8 cellular contexts compared by ENCODE assay signal in genomic region chr6:107318100-107318736, GRCh38.
DNase-seq lines count a peak whose midpoint lies in the region; ATAC-seq, FAIRE-seq and TF ChIP-seq lines count a peak whose summit lies in the region.

No MANE protein-coding gene starts in this region.

- FAIRE-seq in islet of Langerhans (lab: Jason Lieb, UNC): peak; percentile 90

- H3K9me3 ChIP-seq in Peyer's patch (no peaks in the 10 kb centered on the region), body of pancreas (no peaks in the 10 kb centered on the region)

- WGBS in body of pancreas, 2 donors: 50 to 56% methylated on average over 9 of the region's 9 CpGs

- peak; percentile 84 for TF ChIP-seq RAD21 in Ishikawa (IDR thresholded peaks at IDR 0.05; ENCODE audit: low read depth)

- in situ Hi-C loops in G401 (cut with HindIII; ENCODE audit: low sequenced_read_pairs): no loop called here

- TF ChIP-seq POLR2A in Peyer's patch (IDR thresholded peaks at IDR 0.05): no peak
- no peak for TF ChIP-seq POLR2A in body of pancreas (IDR thresholded peaks at IDR 0.05)

- TF ChIP-seq EP300 in Ishikawa (IDR thresholded peaks at IDR 0.05; ENCODE audit: borderline replicate concordance): no peak

- DNase-seq in G401 (ENCODE audit: low spot score) (peak; percentile 37), Peyer's patch (peak; percentile 35 to 76 (median 52)), body of pancreas (peak; percentile 45 to 63 (median 56))
- DNase-seq in stimulated activated CD4-positive, alpha-beta T cell treated with anti-CD3 and anti-CD28 coated beads, TNF-alpha, amount 100 ng/mL, for 48 hours (ENCODE audit: low read depth in 3 of 3): peak in 2 of 3 donors; percentile 5 to 21

- H3K27ac ChIP-seq in Peyer's patch (no peak overlapping the region), body of pancreas (no peak overlapping the region)

- no peaks in the 10 kb centered on the region for H3K4me1 ChIP-seq in Peyer's patch
- H3K4me1 ChIP-seq in body of pancreas: peaks cover 16% of the 10 kb centered on the region

- no peaks in the 10 kb centered on the region for H3K27me3 ChIP-seq in Peyer's patch
- H3K27me3 ChIP-seq in body of pancreas: no peaks in the 10 kb centered on the region

- H3K4me3 ChIP-seq in Peyer's patch (no peak overlapping the region), body of pancreas (no peak overlapping the region)

- TF ChIP-seq CTCF in Peyer's patch (IDR thresholded peaks at IDR 0.05) (peak in 4 of 6 experiments; percentile 55 to 68 (median 65)), body of pancreas (IDR thresholded peaks at IDR 0.05) (peak; percentile 15 to 62 (median 50))

- peak; percentile 70 for ATAC-seq in GM21381 (IDR thresholded peaks at IDR 0.05; ENCODE audit: unreplicated experiment)
- ATAC-seq in body of pancreas: peak; percentile 65
- no peak for ATAC-seq in HG03025 (IDR thresholded peaks at IDR 0.05; ENCODE audit: low FRiP score, unreplicated experiment)

- intact Hi-C loops in body of pancreas (cut with DNase I): no loop called here

- H3K36me3 ChIP-seq in Peyer's patch (no peaks in the 10 kb centered on the region), body of pancreas (replicated peaks in 1 of 2; ENCODE audit: insufficient read depth in 1 of 2, low read depth in 2 of 2) (no peaks in the 10 kb centered on the region)

TF ChIP-seq in Ishikawa, 13 proteins besides CTCF, POLR2A, EP300 and RAD21:
- TF ChIP-seq TCF12 (IDR thresholded peaks at IDR 0.05; ENCODE audit: low read depth): no peak
- no peak for TF ChIP-seq TEAD4 (IDR thresholded peaks at IDR 0.05)
- no peak for TF ChIP-seq TAF1 (IDR thresholded peaks at IDR 0.05; ENCODE audit: low read depth)
- TF ChIP-seq FOXM1 (IDR thresholded peaks at IDR 0.05; ENCODE audit: borderline replicate concordance, low read depth): no peak
- TF ChIP-seq REST (IDR thresholded peaks at IDR 0.05; ENCODE audit: low read depth): no peak
- no peak for TF ChIP-seq CREB1 (IDR thresholded peaks at IDR 0.05; ENCODE audit: low read depth)
- no peak for TF ChIP-seq USF1 (IDR thresholded peaks at IDR 0.05)
- TF ChIP-seq CEBPB (IDR thresholded peaks at IDR 0.05): no peak
- TF ChIP-seq YY1 (IDR thresholded peaks at IDR 0.05; ENCODE audit: low read depth): no peak
- no peak for TF ChIP-seq ZBTB7A (IDR thresholded peaks at IDR 0.05; ENCODE audit: low read depth)
- TF ChIP-seq NFIC (IDR thresholded peaks at IDR 0.05): no peak
- no peak for TF ChIP-seq MAX (IDR thresholded peaks at IDR 0.05)
- TF ChIP-seq EGR1 (IDR thresholded peaks at IDR 0.05): no peak
